ENCODE assay signal across 16 cellular contexts in genomic region chr1:51482881-51483280, GRCh38.
"Had no signal": no experiment of that assay in that cellular context is flagged by ENCODE, and none has a peak within 500 bp of the region (broad histone marks: within the 10 kb centered on the region; RNA-seq: fewer than 3 reads in every experiment).

No MANE protein-coding gene starts in this region.

- DNase-seq: activated effector memory CD4-positive, alpha-beta T cell treated with Interleukin-2 at 50 U/mL for 16 hours; activated T-cell treated with anti-CD3 and anti-CD28 coated beads, Interleukin-2, amount 50 U/mL, for 24 hours; amygdala; esophagus squamous epithelium; hypothalamus; lower lobe of right lung; natural killer cell; nucleus accumbens; sigmoid colon; stimulated activated CD4-positive, alpha-beta T cell treated with anti-CD3 and anti-CD28 coated beads, Interleukin-12 subunit alpha, Interleukin-12 subunit beta, amount 100 ng/mL, for 4 hours; stimulated activated naive CD4-positive, alpha-beta T cell; SW 1271 had no signal

- H3K36me3 ChIP-seq: sigmoid colon had no signal

- H3K4me3 Mint-ChIP-seq: activated naive CD4-positive, alpha-beta T cell treated with anti-CD3 and anti-CD28 coated beads, Interleukin-2, amount 50 U/mL, for 24 hours; activated T-cell treated with anti-CD3 and anti-CD28 coated beads, Interleukin-2, amount 50 U/mL, for 24 hours; brain; natural killer cell; T-helper 2 cell treated with Interferon-gamma antibody and Interleukin-4, amounts not matched to agents 5 μg/mL and 100 μg/mL, for 36 hours; type B pancreatic cell had no signal

- H3K9me3 ChIP-seq: esophagus squamous epithelium, lower lobe of right lung, sigmoid colon had no signal

- ATAC-seq: lower lobe of right lung, natural killer cell had no signal

- H3K27me3 ChIP-seq: esophagus squamous epithelium, sigmoid colon had no signal

- H3K27ac ChIP-seq: lower lobe of right lung had no signal

- H3K4me3 ChIP-seq: esophagus squamous epithelium, lower lobe of right lung, sigmoid colon had no signal

- H3K27me3 Mint-ChIP-seq: activated naive CD4-positive, alpha-beta T cell treated with anti-CD3 and anti-CD28 coated beads, Interleukin-2, amount 50 U/mL, for 24 hours; activated T-cell treated with anti-CD3 and anti-CD28 coated beads, Interleukin-2, amount 50 U/mL, for 24 hours; brain; type B pancreatic cell had no signal

- H3K27ac Mint-ChIP-seq: activated naive CD4-positive, alpha-beta T cell treated with anti-CD3 and anti-CD28 coated beads, Interleukin-2, amount 50 U/mL, for 24 hours; activated T-cell treated with anti-CD3 and anti-CD28 coated beads, Interleukin-2, amount 50 U/mL, for 24 hours; brain; natural killer cell; T-helper 2 cell treated with Interferon-gamma antibody and Interleukin-4, amounts not matched to agents 5 μg/mL and 100 μg/mL, for 36 hours; type B pancreatic cell had no signal
